15 cellular contexts compared by ENCODE assay signal in the genomic region with DNA sequence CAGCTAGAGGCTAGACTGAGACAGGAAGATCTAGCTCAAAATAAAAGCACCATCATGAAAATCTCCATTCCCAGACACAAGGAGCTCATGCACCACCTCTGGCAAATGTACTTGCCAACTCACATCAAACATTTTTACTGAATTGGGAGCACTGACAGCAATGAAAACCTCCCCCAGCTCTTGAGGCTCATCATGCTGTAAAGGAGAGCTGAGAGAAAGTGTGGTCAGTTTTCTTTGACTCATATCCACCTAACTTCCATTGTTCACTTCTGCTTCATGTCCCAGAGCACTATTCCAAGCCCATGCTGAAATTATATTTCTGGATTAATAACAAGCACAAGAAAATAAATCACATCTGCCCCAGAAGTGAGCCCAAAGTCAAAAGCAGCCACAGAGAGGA.
A peak's percentile ranks its signal among the peaks of the same experiment; 100 is the strongest.
DNase-seq lines count a peak whose midpoint lies in the region; ATAC-seq and TF ChIP-seq lines count a peak whose summit lies in the region.
"Had no signal": no experiment of that assay in that cellular context is flagged by ENCODE, and none has a peak within 500 bp of the region (broad histone marks: within the 10 kb centered on the region; RNA-seq: fewer than 3 reads in every experiment).

No MANE protein-coding gene starts in this region.

- no peak for ATAC-seq in GM21576 (IDR thresholded peaks at IDR 0.05; ENCODE audit: unreplicated experiment)
- ATAC-seq in GM18870 (IDR thresholded peaks at IDR 0.05; ENCODE audit: unreplicated experiment), result no peak
- ATAC-seq: naive thymus-derived CD4-positive, alpha-beta T cell; T-helper 17 cell had no signal

- peaks cover 26% of the 10 kb centered on the region for H3K4me1 ChIP-seq in mammary epithelial cell (ENCODE audit: insufficient read depth, low read length)

- POLR2A ChIA-PET in MCF 10A (lab: Yijun Ruan, JAX), result no interaction called here

- H3K36me3 ChIP-seq in mammary epithelial cell (ENCODE audit: insufficient read depth, low read length), result peaks cover 9% of the 10 kb centered on the region

- H3K27me3 Mint-ChIP-seq in MCF 10A (ENCODE audit: insufficient read depth, unreplicated experiment), result no peaks in the 10 kb centered on the region
- H3K27me3 Mint-ChIP-seq: activated CD4-positive, alpha-beta memory T cell treated with anti-CD3 and anti-CD28 coated beads, Interleukin-2, amount 10 ng/mL, durations not matched to agents 7 days and 5 days; naive thymus-derived CD4-positive, alpha-beta T cell; T-helper 17 cell had no signal

- in situ Hi-C loops in mammary epithelial cell (cut with MboI; ENCODE audit: low sequenced_read_pairs in 2 of 2), result no loop called here

- H3K36me3 Mint-ChIP-seq in MCF 10A (ENCODE audit: insufficient read depth, unreplicated experiment), result peaks cover 27% of the 10 kb centered on the region

- no peaks in the 10 kb centered on the region for H3K9me3 ChIP-seq in mammary epithelial cell (replicated peaks; ENCODE audit: insufficient read depth, low read length)

- H3K27ac ChIP-seq in mammary epithelial cell (ENCODE audit: insufficient read depth, low read depth, low read length), result no peak overlapping the region

- peak; percentile 79 for DNase-seq in mammary epithelial cell
- DNase-seq in MCF 10A (ENCODE audit: unreplicated experiment), result no peak
- peak; percentile 97 for DNase-seq in amniotic epithelial cell (ENCODE audit: low read depth)
- peak; percentile 75 for DNase-seq in kidney glomerular epithelial cell (lab: John Stamatoyannopoulos, UW)
- DNase-seq in NCI-H2107 treated with DMSO at 0.1 percent for 48 hours (lab: John Stamatoyannopoulos, UW; ENCODE audit: unreplicated experiment), result no peak
- DNase-seq in T1000 (lab: John Stamatoyannopoulos, UW), result no peak
- DNase-seq: activated CD4-positive, alpha-beta memory T cell treated with anti-CD3 and anti-CD28 coated beads, Interleukin-2, amount 10 ng/mL, durations not matched to agents 7 days and 5 days; activated naive CD4-positive, alpha-beta T cell treated with Interleukin-2 at 50 U/mL for 16 hours; DMS 273 treated with DMSO at 0.1 percent for 48 hours; naive thymus-derived CD4-positive, alpha-beta T cell; NCI-H187 treated with DMSO at 0.1 percent for 48 hours; T-helper 17 cell; trophoblast cell had no signal

- dilution Hi-C loops in mammary epithelial cell (cut with HindIII; ENCODE audit: low sequenced_read_pairs), result no loop called here

- intact Hi-C loops in mammary epithelial cell (cut with micrococcal nuclease), result no loop called here
- intact Hi-C loops in MCF 10A (cut with micrococcal nuclease), result no loop called here

- H3K27me3 ChIP-seq in mammary epithelial cell (ENCODE audit: insufficient read depth, low read length), result no peaks in the 10 kb centered on the region

- no peak overlapping the region for H3K4me2 ChIP-seq in mammary epithelial cell (ENCODE audit: insufficient read depth, low read depth, low read length)

- TF ChIP-seq CTCF in mammary epithelial cell (conservative IDR thresholded peaks at IDR 0.05 in 1 of 2, IDR thresholded peaks at IDR 0.05 in 1 of 2; ENCODE audit: extremely low read depth in 1 of 2, insufficient read depth in 1 of 2, low read depth in 1 of 2, low read length in 2 of 2) (no peak), MCF 10A (IDR thresholded peaks at IDR 0.05; ENCODE audit: unreplicated experiment) (no peak)

- no peak overlapping the region for H2AFZ ChIP-seq in mammary epithelial cell (ENCODE audit: low read depth, low read length)

- CTCF ChIA-PET in mammary epithelial cell (lab: Charles Lee; ENCODE audit: low non-redundant PET), result no interaction called here
- CTCF ChIA-PET in MCF 10A (lab: Yijun Ruan, JAX), result interaction anchor here (0.6 to 2.2 kb wide), 2 partner anchors 14 to 39 kb away, joined by 4 to 6 read pairs; no protein-coding TSS in a partner anchor

- H3K9me3 Mint-ChIP-seq in MCF 10A (ENCODE audit: unreplicated experiment), result no peaks in the 10 kb centered on the region
- H3K9me3 Mint-ChIP-seq: activated CD4-positive, alpha-beta memory T cell treated with anti-CD3 and anti-CD28 coated beads, Interleukin-2, amount 10 ng/mL, durations not matched to agents 7 days and 5 days; naive thymus-derived CD4-positive, alpha-beta T cell had no signal

- H3K9ac ChIP-seq in mammary epithelial cell (ENCODE audit: insufficient read depth, low read length), result no peak overlapping the region

- H3K4me1 Mint-ChIP-seq in MCF 10A (ENCODE audit: insufficient read depth, unreplicated experiment), result peaks cover 34% of the 10 kb centered on the region

- no peak overlapping the region for H3K4me3 Mint-ChIP-seq in MCF 10A (ENCODE audit: unreplicated experiment)
- H3K4me3 Mint-ChIP-seq: activated CD4-positive, alpha-beta memory T cell treated with anti-CD3 and anti-CD28 coated beads, Interleukin-2, amount 10 ng/mL, durations not matched to agents 7 days and 5 days; naive thymus-derived CD4-positive, alpha-beta T cell; T-helper 17 cell had no signal

- no peak overlapping the region for H3K27ac Mint-ChIP-seq in MCF 10A (ENCODE audit: low read depth, unreplicated experiment)
- H3K27ac Mint-ChIP-seq: activated CD4-positive, alpha-beta memory T cell treated with anti-CD3 and anti-CD28 coated beads, Interleukin-2, amount 10 ng/mL, durations not matched to agents 7 days and 5 days; naive thymus-derived CD4-positive, alpha-beta T cell; T-helper 17 cell had no signal

- peaks cover 78% of the 10 kb centered on the region for H3K79me2 ChIP-seq in mammary epithelial cell (ENCODE audit: insufficient read depth, low read length)

- no peak overlapping the region for H3K4me3 ChIP-seq in mammary epithelial cell (replicated peaks in 1 of 3; ENCODE audit: insufficient read depth in 1 of 3, low read depth in 2 of 3, low read length in 3 of 3)

- BruUV-seq in mammary epithelial cell (replicated peaks; lab: Mats Ljungman, UMichigan) (no TSS peak), MCF 10A (replicated peaks; lab: Mats Ljungman, UMichigan) (no TSS peak)

- H4K20me1 ChIP-seq in mammary epithelial cell (ENCODE audit: insufficient read depth, low read length), result no peaks in the 10 kb centered on the region

Comparison
In these comparisons a context has a peak if more than half of its experiments do, and no peak if none do; other contexts are left out.
1. DNase-seq: peak in mammary epithelial cell (single experiment), amniotic epithelial cell (single experiment) and kidney glomerular epithelial cell (single experiment); none in MCF 10A (single experiment), NCI-H2107 treated with DMSO at 0.1 percent for 48 hours (single experiment) and T1000 (single experiment).